In the genomic region with DNA sequence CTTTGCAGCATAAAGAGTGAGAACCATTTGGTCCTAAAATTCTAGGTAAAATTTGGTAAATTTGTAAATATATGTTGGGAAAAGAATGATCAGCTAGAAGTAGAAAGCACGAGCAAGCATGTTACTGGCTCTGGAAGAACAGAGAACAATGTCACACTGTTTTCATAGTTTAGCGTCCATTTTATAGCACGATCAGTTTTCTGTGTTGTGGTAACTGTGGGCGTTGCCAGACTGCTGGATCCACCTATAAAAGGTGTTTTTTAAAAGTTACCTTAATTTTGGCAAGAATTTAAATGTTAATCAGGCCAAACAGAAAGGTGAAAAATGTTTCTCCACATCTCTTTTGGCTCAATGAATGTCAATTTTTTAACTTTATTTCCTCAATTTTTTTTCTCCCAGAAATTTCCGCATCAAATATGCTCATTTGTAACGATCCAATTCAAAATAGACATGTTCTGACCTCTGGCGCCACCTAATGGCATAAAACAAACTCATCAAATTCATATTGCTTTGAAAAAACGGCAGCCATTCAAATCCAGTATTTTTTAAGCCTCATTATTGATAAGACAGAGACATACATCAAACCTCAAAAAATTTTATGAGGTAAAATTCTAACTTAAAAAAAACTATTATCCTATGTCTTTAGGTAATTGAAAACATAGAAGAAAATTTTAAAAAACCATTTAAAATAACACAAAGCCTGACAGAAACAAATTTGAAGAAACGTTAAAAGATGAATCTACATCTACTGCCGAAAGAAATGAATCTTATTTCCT, we compare ENCODE assay signal across 7 cellular contexts. TPM values are rescaled to one million over a fixed set of nuclear protein-coding genes. Genes with fewer than 3 reads are reported as not detected.
DNase-seq lines count a peak whose midpoint lies in the region; ATAC-seq and TF ChIP-seq lines count a peak whose summit lies in the region.

No MANE protein-coding gene starts in this region.

- no peaks in the 10 kb centered on the region for H3K9me3 ChIP-seq in OCI-LY3 (ENCODE audit: insufficient read depth, low read length)

- DNase-seq in DMS79 treated with DMSO at 0.1 percent for 48 hours (lab: John Stamatoyannopoulos, UW) (peak; percentile 82), cerebellum (ENCODE audit: low spot score) (peak; percentile 15), middle frontal gyrus (ENCODE audit: extremely low spot score, low spot score) (peak; percentile 31)
- DNase-seq in Jurkat, Clone E6-1 (ENCODE audit: low read depth, low spot score) = peak; percentile 58

- peak; percentile 82 for TF ChIP-seq CTCF in OCI-LY3 (IDR thresholded peaks at IDR 0.05; ENCODE audit: low read depth, low read length)

- H3K36me3 ChIP-seq in OCI-LY3 (replicated peaks; ENCODE audit: low read depth, low read length) = peaks cover 22% of the 10 kb centered on the region

- H4K20me1 ChIP-seq in OCI-LY3 (ENCODE audit: insufficient read depth, low read length) = no peaks in the 10 kb centered on the region

- no peak overlapping the region for H3K4me2 ChIP-seq in OCI-LY3 (ENCODE audit: low read length)

- H3K27me3 ChIP-seq in OCI-LY3 (ENCODE audit: low read depth, low read length) = no peaks in the 10 kb centered on the region

- H3K4me3 ChIP-seq in Jurkat, Clone E6-1 (ENCODE audit: low read length) = no peak overlapping the region
- H3K4me3 ChIP-seq in OCI-LY3 (ENCODE audit: low read length) = no peak overlapping the region

- no peaks in the 10 kb centered on the region for H3K4me1 ChIP-seq in OCI-LY3 (ENCODE audit: low read length)

- no peak overlapping the region for H2AFZ ChIP-seq in OCI-LY3 (ENCODE audit: low read depth, low read length)

- ATAC-seq in GM19328 (IDR thresholded peaks at IDR 0.05; ENCODE audit: unreplicated experiment) (no peak), GM18502 (IDR thresholded peaks at IDR 0.05; ENCODE audit: poor library complexity, unreplicated experiment) (no peak)

- no peaks in the 10 kb centered on the region for H3K79me2 ChIP-seq in OCI-LY3 (ENCODE audit: low read length)

- H3K27ac ChIP-seq in OCI-LY3 (ENCODE audit: low read length) = no peak overlapping the region

- no peak overlapping the region for H3K9ac ChIP-seq in OCI-LY3 (ENCODE audit: low read length)

RNA-seq across cellular contexts. Expression of a gene that starts 5.5 kb away (rescaled TPM):
- 0.97 TPM for polyA plus RNA-seq in Jurkat, Clone E6-1 (2012; ENCODE audit: insufficient read depth, insufficient read length)
- total RNA-seq in cerebellum = 0.09 TPM

RNA-seq across cellular contexts. Expression of a gene that starts 35.0 kb away (rescaled TPM):
- polyA plus RNA-seq in Jurkat, Clone E6-1 (2012; ENCODE audit: insufficient read depth, insufficient read length) = not detected
- not detected for total RNA-seq in cerebellum

RNA-seq across cellular contexts. Expression of a gene that starts 53.4 kb away (rescaled TPM):
- polyA plus RNA-seq in Jurkat, Clone E6-1 (2012; ENCODE audit: insufficient read depth, insufficient read length) = not detected
- total RNA-seq in cerebellum = not detected

Comparison
In these comparisons a context has a peak if more than half of its experiments do, and no peak if none do; other contexts are left out.
1. DNase-seq: peak in every context shown above with its lines; median percentile 82 in DMS79 treated with DMSO at 0.1 percent for 48 hours; 58 in Jurkat, Clone E6-1; 31 in middle frontal gyrus; 15 in cerebellum.